Comparison of ENCODE assay signal across 16 cellular contexts in the genomic region with DNA sequence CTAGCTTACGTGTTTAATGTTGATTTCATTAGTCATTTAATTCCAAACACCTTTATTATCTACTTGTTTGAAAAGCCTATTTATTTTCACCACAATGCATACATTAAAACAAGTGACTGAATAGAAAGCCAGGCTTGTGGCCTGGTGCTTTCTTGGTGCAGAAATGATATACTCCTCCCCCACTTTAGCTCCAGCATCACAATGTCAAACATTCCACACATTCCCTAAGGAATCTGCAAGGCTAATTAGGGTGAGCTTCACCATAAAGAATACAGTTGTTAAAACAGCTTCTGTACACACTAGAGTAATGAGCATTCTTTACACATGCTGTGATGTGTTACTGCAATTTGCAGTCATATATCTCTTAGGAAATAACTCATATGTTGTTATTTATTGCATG.
DNase-seq lines count a peak whose midpoint lies in the region; ATAC-seq and TF ChIP-seq lines count a peak whose summit lies in the region.
"Had no signal": no experiment of that assay in that cellular context is flagged by ENCODE, and none has a peak within 500 bp of the region (broad histone marks: within the 10 kb centered on the region; RNA-seq: fewer than 3 reads in every experiment).

No MANE protein-coding gene starts in this region.

- in situ Hi-C loops in ACHN (cut with HindIII; ENCODE audit: low pct_ligation_motif_present, low pct_unique_long_range_greater_than_20kb, low sequenced_read_pairs), result no loop called here

- H3F3A ChIP-seq in GM23338 (replicated peaks; ENCODE audit: low read depth), result no peaks in the 10 kb centered on the region

- no peaks in the 10 kb centered on the region for H4K20me1 ChIP-seq in GM23338 (replicated peaks; ENCODE audit: insufficient read depth)

- peak; percentile 99 for ATAC-seq in GM23338
- ATAC-seq: activated CD8-positive, alpha-beta T cell treated with anti-CD3 and anti-CD28 coated beads for 36 hours had no signal

- peak overlapping the region; percentile 8 for H3K4me2 ChIP-seq in GM23338

- peak overlapping the region; percentile 26; the same call in 1 of the 3 replicates for H3K4me3 Mint-ChIP-seq in GM23338
- H3K4me3 Mint-ChIP-seq: activated CD8-positive, alpha-beta T cell treated with anti-CD3 and anti-CD28 coated beads for 36 hours; CD14-positive monocyte had no signal

- H3K36me3 Mint-ChIP-seq in GM23338 (ENCODE audit: low read depth), result peaks cover 12% of the 10 kb centered on the region; the same call in 1 of the 3 replicates
- H3K36me3 Mint-ChIP-seq: CD14-positive monocyte had no signal

- no peaks in the 10 kb centered on the region for H3K27me3 ChIP-seq in GM23338 (ENCODE audit: insufficient read depth)
- H3K27me3 ChIP-seq in SJSA1 (replicated peaks), result no peaks in the 10 kb centered on the region
- H3K27me3 ChIP-seq in iPS-18a (ENCODE audit: control insufficient read depth, insufficient read depth, low read length), result no peaks in the 10 kb centered on the region
- H3K27me3 ChIP-seq: esophagus squamous epithelium had no signal

- H3K9me3 ChIP-seq in SJSA1 (replicated peaks), result no peaks in the 10 kb centered on the region
- H3K9me3 ChIP-seq in iPS-18a (ENCODE audit: control insufficient read depth, low read depth, low read length), result no peaks in the 10 kb centered on the region
- H3K9me3 ChIP-seq: esophagus squamous epithelium had no signal

- peaks cover 6% of the 10 kb centered on the region for H3K27me3 Mint-ChIP-seq in GM23338 (ENCODE audit: insufficient read depth, low read depth, poor library complexity)
- H3K27me3 Mint-ChIP-seq: activated CD8-positive, alpha-beta T cell treated with anti-CD3 and anti-CD28 coated beads for 36 hours had no signal

- H2AFZ ChIP-seq in GM23338, result no peak overlapping the region
- H2AFZ ChIP-seq: parathyroid adenoma had no signal

- H3K79me2 ChIP-seq in GM23338 (replicated peaks; ENCODE audit: insufficient read depth), result no peaks in the 10 kb centered on the region
- H3K79me2 ChIP-seq: parathyroid adenoma had no signal

- TF ChIP-seq CTCF in GM23338 (conservative IDR thresholded peaks at IDR 0.05; ENCODE audit: low read depth in 2 of 2) (no peak), retinal pigment epithelial cell (conservative IDR thresholded peaks at IDR 0.05; ENCODE audit: low read depth, low read length) (no peak)

- H3K9me3 Mint-ChIP-seq in GM23338, result no peaks in the 10 kb centered on the region; the same call in 1 of the 3 replicates
- H3K9me3 Mint-ChIP-seq: activated CD8-positive, alpha-beta T cell treated with anti-CD3 and anti-CD28 coated beads for 36 hours had no signal

- H3K27ac ChIP-seq in GM23338 (ENCODE audit: low read depth) (peak overlapping the region; percentile 82), SJSA1 (peak overlapping the region; percentile 6; the same call in 1 of the 2 replicates), iPS-18a (ENCODE audit: low read length) (peak overlapping the region; percentile 81)
- H3K27ac ChIP-seq: esophagus squamous epithelium, parathyroid adenoma had no signal

- H3K4me1 ChIP-seq in GM23338 (ENCODE audit: insufficient read depth) (peaks cover 33% of the 10 kb centered on the region), SJSA1 (replicated peaks) (peaks cover 12% of the 10 kb centered on the region), iPS-18a (ENCODE audit: control insufficient read depth, low read depth, low read length) (peaks cover 39% of the 10 kb centered on the region)
- H3K4me1 ChIP-seq: esophagus squamous epithelium, parathyroid adenoma had no signal

- no peaks in the 10 kb centered on the region for H3K9me2 ChIP-seq in GM23338 (ENCODE audit: insufficient read depth)

- peak overlapping the region; percentile 95 for H3K27ac Mint-ChIP-seq in GM23338
- H3K27ac Mint-ChIP-seq: activated CD8-positive, alpha-beta T cell treated with anti-CD3 and anti-CD28 coated beads for 36 hours; CD14-positive monocyte had no signal

- H3K9ac ChIP-seq in iPS-18a (ENCODE audit: low read length), result peak overlapping the region; percentile 55
- H3K9ac ChIP-seq: parathyroid adenoma had no signal

- H3K4me3 ChIP-seq in GM23338, result no peak overlapping the region; the same call in 1 of the 2 replicates
- no peak overlapping the region for H3K4me3 ChIP-seq in SJSA1
- H3K4me3 ChIP-seq in iPS-18a (ENCODE audit: low read length), result peak overlapping the region; percentile 51
- H3K4me3 ChIP-seq in retinal pigment epithelial cell (ENCODE audit: low read length), result no peak overlapping the region
- H3K4me3 ChIP-seq: esophagus squamous epithelium had no signal

- DNase-seq in GM23338 (ENCODE audit: low spot score) (peak; percentile 93), SJSA1 (ENCODE audit: low read depth in 1 of 2, low spot score in 2 of 2) (peak; percentile 37 to 68), retinal pigment epithelial cell (ENCODE audit: low read depth) (peak; percentile 78), HuH-7.5 (ENCODE audit: low spot score) (no peak), ACHN (no peak), NCI-H1436 (lab: John Stamatoyannopoulos, UW) (no peak), NK-92 (lab: John Stamatoyannopoulos, UW; ENCODE audit: unreplicated experiment) (no peak)
- DNase-seq: activated CD8-positive, alpha-beta T cell treated with anti-CD3 and anti-CD28 coated beads for 36 hours; cortex of kidney; esophagus squamous epithelium; hypothalamus; IMR-90; NCI-H1092 treated with DMSO at 0.1 percent for 48 hours had no signal

- peaks cover 40% of the 10 kb centered on the region for H3K4me1 Mint-ChIP-seq in GM23338

- H3K36me3 ChIP-seq in GM23338 (ENCODE audit: insufficient read depth) (no peaks in the 10 kb centered on the region), SJSA1 (no peaks in the 10 kb centered on the region), iPS-18a (ENCODE audit: control insufficient read depth, low read depth, low read length) (no peaks in the 10 kb centered on the region)
- H3K36me3 ChIP-seq: esophagus squamous epithelium had no signal

TF ChIP-seq in GM23338, 12 proteins besides CTCF, POLR2A, EP300 and RAD21 (continues in another document):
- TF ChIP-seq, protein P1, sequence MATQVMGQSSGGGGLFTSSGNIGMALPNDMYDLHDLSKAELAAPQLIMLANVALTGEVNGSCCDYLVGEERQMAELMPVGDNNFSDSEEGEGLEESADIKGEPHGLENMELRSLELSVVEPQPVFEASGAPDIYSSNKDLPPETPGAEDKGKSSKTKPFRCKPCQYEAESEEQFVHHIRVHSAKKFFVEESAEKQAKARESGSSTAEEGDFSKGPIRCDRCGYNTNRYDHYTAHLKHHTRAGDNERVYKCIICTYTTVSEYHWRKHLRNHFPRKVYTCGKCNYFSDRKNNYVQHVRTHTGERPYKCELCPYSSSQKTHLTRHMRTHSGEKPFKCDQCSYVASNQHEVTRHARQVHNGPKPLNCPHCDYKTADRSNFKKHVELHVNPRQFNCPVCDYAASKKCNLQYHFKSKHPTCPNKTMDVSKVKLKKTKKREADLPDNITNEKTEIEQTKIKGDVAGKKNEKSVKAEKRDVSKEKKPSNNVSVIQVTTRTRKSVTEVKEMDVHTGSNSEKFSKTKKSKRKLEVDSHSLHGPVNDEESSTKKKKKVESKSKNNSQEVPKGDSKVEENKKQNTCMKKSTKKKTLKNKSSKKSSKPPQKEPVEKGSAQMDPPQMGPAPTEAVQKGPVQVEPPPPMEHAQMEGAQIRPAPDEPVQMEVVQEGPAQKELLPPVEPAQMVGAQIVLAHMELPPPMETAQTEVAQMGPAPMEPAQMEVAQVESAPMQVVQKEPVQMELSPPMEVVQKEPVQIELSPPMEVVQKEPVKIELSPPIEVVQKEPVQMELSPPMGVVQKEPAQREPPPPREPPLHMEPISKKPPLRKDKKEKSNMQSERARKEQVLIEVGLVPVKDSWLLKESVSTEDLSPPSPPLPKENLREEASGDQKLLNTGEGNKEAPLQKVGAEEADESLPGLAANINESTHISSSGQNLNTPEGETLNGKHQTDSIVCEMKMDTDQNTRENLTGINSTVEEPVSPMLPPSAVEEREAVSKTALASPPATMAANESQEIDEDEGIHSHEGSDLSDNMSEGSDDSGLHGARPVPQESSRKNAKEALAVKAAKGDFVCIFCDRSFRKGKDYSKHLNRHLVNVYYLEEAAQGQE (IDR thresholded peaks at IDR 0.05; ENCODE audit: unreplicated experiment), result peak; percentile 27
- no peak for TF ChIP-seq EZH2 (IDR thresholded peaks at IDR 0.05; ENCODE audit: low read depth, unreplicated experiment)
- peak; percentile 74 for TF ChIP-seq NANOG (IDR thresholded peaks at IDR 0.05; ENCODE audit: borderline replicate concordance)
- TF ChIP-seq, protein P2, sequence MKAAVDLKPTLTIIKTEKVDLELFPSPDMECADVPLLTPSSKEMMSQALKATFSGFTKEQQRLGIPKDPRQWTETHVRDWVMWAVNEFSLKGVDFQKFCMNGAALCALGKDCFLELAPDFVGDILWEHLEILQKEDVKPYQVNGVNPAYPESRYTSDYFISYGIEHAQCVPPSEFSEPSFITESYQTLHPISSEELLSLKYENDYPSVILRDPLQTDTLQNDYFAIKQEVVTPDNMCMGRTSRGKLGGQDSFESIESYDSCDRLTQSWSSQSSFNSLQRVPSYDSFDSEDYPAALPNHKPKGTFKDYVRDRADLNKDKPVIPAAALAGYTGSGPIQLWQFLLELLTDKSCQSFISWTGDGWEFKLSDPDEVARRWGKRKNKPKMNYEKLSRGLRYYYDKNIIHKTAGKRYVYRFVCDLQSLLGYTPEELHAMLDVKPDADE (IDR thresholded peaks at IDR 0.05), result no peak
- TF ChIP-seq EZH2phosphoT487 (IDR thresholded peaks at IDR 0.05; ENCODE audit: unreplicated experiment), result no peak
- no peak for TF ChIP-seq STAT1 (IDR thresholded peaks at IDR 0.05; ENCODE audit: unreplicated experiment)
- TF ChIP-seq ZNF114 (CRISPR knock-in tag; IDR thresholded peaks at IDR 0.05), result no peak
- TF ChIP-seq CREB1 (CRISPR knock-in tag; IDR thresholded peaks at IDR 0.05; ENCODE audit: low read depth), result peak; percentile 65
- TF ChIP-seq JUNB (IDR thresholded peaks at IDR 0.05; ENCODE audit: unreplicated experiment), result no peak

Comparison
In these comparisons a context has a peak if more than half of its experiments do, and no peak if none do; other contexts are left out.
1. DNase-seq: peak in GM23338 (single experiment), SJSA1 (2 of 2) and retinal pigment epithelial cell (single experiment); none in HuH-7.5 (single experiment), ACHN (single experiment), NCI-H1436 (single experiment) and NK-92 (single experiment).
2. H3K27ac ChIP-seq: peak in every context shown above with its lines; median percentile 82 in GM23338; 81 in iPS-18a; 6 in SJSA1.